ENCODE assay signal across 1 cellular context in genomic region chr1:24452922-24453481, GRCh38.
TF ChIP-seq lines count a peak whose summit lies in the region.

No MANE protein-coding gene starts in this region.

TF ChIP-seq in GM23338, 12 proteins besides CTCF, POLR2A, EP300 and RAD21 (continued from another document):
- TF ChIP-seq ZNF462 (CRISPR knock-in tag; IDR thresholded peaks at IDR 0.05): no peak
- no peak for TF ChIP-seq CREB1 (CRISPR knock-in tag; IDR thresholded peaks at IDR 0.05; ENCODE audit: low read depth)
- no peak for TF ChIP-seq ZNF114 (CRISPR knock-in tag; IDR thresholded peaks at IDR 0.05)
- no peak for TF ChIP-seq JUNB (IDR thresholded peaks at IDR 0.05; ENCODE audit: unreplicated experiment)
- TF ChIP-seq EZH2 (IDR thresholded peaks at IDR 0.05; ENCODE audit: low read depth, unreplicated experiment): no peak
- TF ChIP-seq POLR2AphosphoS5 (IDR thresholded peaks at IDR 0.05; ENCODE audit: low read depth): no peak
- TF ChIP-seq NANOG (IDR thresholded peaks at IDR 0.05; ENCODE audit: borderline replicate concordance): no peak
- no peak for TF ChIP-seq STAT1 (IDR thresholded peaks at IDR 0.05; ENCODE audit: unreplicated experiment)
- TF ChIP-seq REST (IDR thresholded peaks at IDR 0.05; ENCODE audit: unreplicated experiment): no peak
